Comparison of ENCODE assay signal across 1 cellular context in genomic region chr2:71452565-71452964, GRCh38.
TF ChIP-seq lines count a peak whose summit lies in the region.

No MANE protein-coding gene starts in this region.

TF ChIP-seq in K562, 482 proteins besides CTCF, POLR2A, EP300 and RAD21 (continued from another document and continues in another):
- TF ChIP-seq ZNF12 (CRISPR knock-in tag; IDR thresholded peaks at IDR 0.05), result no peak
- peak; percentile 36; the same call in 1 of the 2 replicates for TF ChIP-seq TEAD4 (IDR thresholded peaks at IDR 0.05; ENCODE audit: low read length)
- TF ChIP-seq TEAD4 (CRISPR knock-in tag; IDR thresholded peaks at IDR 0.05; ENCODE audit: borderline replicate concordance), result no peak
- TF ChIP-seq ZNF318 (IDR thresholded peaks at IDR 0.05; ENCODE audit: borderline replicate concordance in 1 of 2, low read depth in 1 of 2), result no peak
- TF ChIP-seq RCOR1 (IDR thresholded peaks at IDR 0.05; ENCODE audit: borderline replicate concordance in 1 of 2, low read depth in 2 of 2, low read length in 2 of 2), result peak in 1 of 2 experiments; percentile 88; a peak in 1 of 4 replicates
- TF ChIP-seq XRCC5 (IDR thresholded peaks at IDR 0.05; ENCODE audit: low read depth, low read length), result 0 out of 2 replicates have a peak, but pooled peaks have one; percentile 33
- TF ChIP-seq ZNF696 (CRISPR knock-in tag; conservative IDR thresholded peaks at IDR 0.05), result no peak
- TF ChIP-seq POLR2AphosphoS2 (IDR thresholded peaks at IDR 0.05; ENCODE audit: low read length), result no peak
- no peak for TF ChIP-seq BRF1 (IDR thresholded peaks at IDR 0.05; ENCODE audit: borderline replicate concordance, extremely low read depth, insufficient read length)
- no peak for TF ChIP-seq ZNF785 (CRISPR knock-in tag; IDR thresholded peaks at IDR 0.05)
- TF ChIP-seq NFRKB (IDR thresholded peaks at IDR 0.05; ENCODE audit: low read depth), result no peak
- no peak for TF ChIP-seq TBL1XR1 (IDR thresholded peaks at IDR 0.05; ENCODE audit: low read length in 2 of 2)
- TF ChIP-seq ZNF668 (CRISPR knock-in tag; IDR thresholded peaks at IDR 0.05), result no peak
- no peak for TF ChIP-seq ZNF140 (CRISPR knock-in tag; IDR thresholded peaks at IDR 0.05)
- no peak for TF ChIP-seq PBX2 (CRISPR knock-in tag; IDR thresholded peaks at IDR 0.05; ENCODE audit: low read depth)
- 0 out of 2 replicates have a peak, but pooled peaks have one; percentile 17 for TF ChIP-seq PBX2 (tag; conservative IDR thresholded peaks at IDR 0.05; ENCODE audit: low read depth)
- TF ChIP-seq CBFA2T3 (IDR thresholded peaks at IDR 0.05), result peak; percentile 75
- TF ChIP-seq BRCA1 (IDR thresholded peaks at IDR 0.05), result no peak
- TF ChIP-seq BRCA1 (CRISPR knock-in tag; IDR thresholded peaks at IDR 0.05), result no peak
- no peak for TF ChIP-seq ZNF324 (CRISPR knock-in tag; IDR thresholded peaks at IDR 0.05)
- no peak for TF ChIP-seq ZNF395 (CRISPR knock-in tag; IDR thresholded peaks at IDR 0.05)
- TF ChIP-seq CEBPB (tag; IDR thresholded peaks at IDR 0.05), result peak; percentile 73
- TF ChIP-seq ARHGAP35 (IDR thresholded peaks at IDR 0.05; ENCODE audit: partially characterized antibody), result no peak
- no peak for TF ChIP-seq STAT6 (CRISPR knock-in tag; IDR thresholded peaks at IDR 0.05)
- no peak for TF ChIP-seq PTBP1 (IDR thresholded peaks at IDR 0.05; ENCODE audit: low read depth, low read length)
- TF ChIP-seq HDAC2 (IDR thresholded peaks at IDR 0.05), result no peak
- TF ChIP-seq POLR2H (tag; IDR thresholded peaks at IDR 0.05; ENCODE audit: low read depth), result no peak
- peak in 1 of 2 experiments; percentile 60; a peak in 1 of 4 replicates for TF ChIP-seq UBTF (IDR thresholded peaks at IDR 0.05; ENCODE audit: borderline replicate concordance in 1 of 2, low read depth in 2 of 2, low read length in 2 of 2)
- TF ChIP-seq FOS (IDR thresholded peaks at IDR 0.05; ENCODE audit: extremely low read depth, insufficient read length), result no peak
- no peak for TF ChIP-seq CAMTA2 (CRISPR knock-in tag; conservative IDR thresholded peaks at IDR 0.05)
- TF ChIP-seq CBX1 (IDR thresholded peaks at IDR 0.05; ENCODE audit: low read depth), result no peak
- TF ChIP-seq ZNF512 (tag; IDR thresholded peaks at IDR 0.05), result no peak
- no peak for TF ChIP-seq NFATC3 (IDR thresholded peaks at IDR 0.05)
- no peak for TF ChIP-seq MXD1 (CRISPR knock-in tag; IDR thresholded peaks at IDR 0.05; ENCODE audit: borderline replicate concordance, poor library complexity, severe bottlenecking)
- TF ChIP-seq TAF15 (IDR thresholded peaks at IDR 0.05; ENCODE audit: low read depth, low read length), result no peak
- TF ChIP-seq FOXM1 (IDR thresholded peaks at IDR 0.05; ENCODE audit: low read depth), result no peak
- no peak for TF ChIP-seq FOXM1 (CRISPR knock-in tag; IDR thresholded peaks at IDR 0.05; ENCODE audit: low read depth)
- TF ChIP-seq ZNF583 (CRISPR knock-in tag; IDR thresholded peaks at IDR 0.05), result no peak
- TF ChIP-seq ZNF764 (CRISPR knock-in tag; IDR thresholded peaks at IDR 0.05; ENCODE audit: low read depth), result no peak
- TF ChIP-seq HNRNPH1 (optimal IDR thresholded peaks at IDR 0.05; ENCODE audit: low read depth, low read length), result no peak
- no peak for TF ChIP-seq ZBTB1 (CRISPR knock-in tag; IDR thresholded peaks at IDR 0.05; ENCODE audit: borderline replicate concordance, low read depth)
- TF ChIP-seq TFAM (CRISPR knock-in tag; conservative IDR thresholded peaks at IDR 0.05), result no peak
- peak in 1 of 2 experiments; percentile 53; a peak in 2 of 4 replicates for TF ChIP-seq MAZ (CRISPR knock-in tag; conservative IDR thresholded peaks at IDR 0.05 in 1 of 2, IDR thresholded peaks at IDR 0.05 in 1 of 2)
- no peak for TF ChIP-seq ESRRA (IDR thresholded peaks at IDR 0.05; ENCODE audit: borderline replicate concordance, low read depth)
- no peak for TF ChIP-seq ATF1 (CRISPR knock-in tag; IDR thresholded peaks at IDR 0.05)
- TF ChIP-seq ATF1 (tag; IDR thresholded peaks at IDR 0.05), result no peak
- TF ChIP-seq ZNF124 (CRISPR knock-in tag; IDR thresholded peaks at IDR 0.05), result no peak
- TF ChIP-seq PYGO2 (tag; IDR thresholded peaks at IDR 0.05), result no peak
